Comparison of ENCODE assay signal across 8 cellular contexts in genomic region chr20:34871320-34871926, GRCh38. TPM values are rescaled to one million over a fixed set of nuclear protein-coding genes. Genes with fewer than 3 reads are reported as not detected.
A peak's percentile ranks its signal among the peaks of the same experiment; 100 is the strongest.
DNase-seq lines count a peak whose midpoint lies in the region; TF ChIP-seq lines count a peak whose summit lies in the region.

No MANE protein-coding gene starts in this region.

- no peaks in the 10 kb centered on the region for H4K20me1 ChIP-seq in neural cell (ENCODE audit: insufficient read depth)

- WGBS in HUES64, result 92% methylated on average over 7 of the region's 7 CpGs
- WGBS in ectodermal cell, 2 experiments, result 90% methylated on average over 7 of the region's 7 CpGs

- H3K79me2 ChIP-seq in neural cell (replicated peaks; ENCODE audit: insufficient read depth, low read length), result peaks cover 15% of the 10 kb centered on the region

- peaks cover 21% of the 10 kb centered on the region for H3K27me3 ChIP-seq in HUES64 (ENCODE audit: insufficient read depth, low read length)
- H3K27me3 ChIP-seq in ectodermal cell (ENCODE audit: control insufficient read depth, insufficient read depth, low read length, poor library complexity, severe bottlenecking), result peaks cover 12% of the 10 kb centered on the region
- no peaks in the 10 kb centered on the region for H3K27me3 ChIP-seq in neural cell (ENCODE audit: insufficient read depth, low read depth, low read length)

- H3K4me2 ChIP-seq in neural cell (ENCODE audit: low read length), result peak overlapping the region; percentile 96

- no peaks in the 10 kb centered on the region for H3K36me3 ChIP-seq in HUES64 (ENCODE audit: insufficient read depth, low read length)
- no peaks in the 10 kb centered on the region for H3K36me3 ChIP-seq in ectodermal cell (ENCODE audit: control insufficient read depth, insufficient read depth, low read length)
- no peaks in the 10 kb centered on the region for H3K36me3 ChIP-seq in neural cell (ENCODE audit: insufficient read depth, low read length)

- H3F3A ChIP-seq in neural cell (ENCODE audit: insufficient read depth, low read length, poor library complexity, severe bottlenecking), result no peaks in the 10 kb centered on the region

- no peak for TF ChIP-seq CTCF in neural cell (IDR thresholded peaks at IDR 0.05; ENCODE audit: poor library complexity, severe bottlenecking)

- no peak overlapping the region for H2AFZ ChIP-seq in neural cell (ENCODE audit: low read depth, low read length)

- DNase-seq in Ammon's horn (ENCODE audit: low spot score) (peak; percentile 73), GF-D8 (lab: John Stamatoyannopoulos, UW) (no peak), NCI-H2107 (lab: John Stamatoyannopoulos, UW) (no peak), NCI-H1092 (lab: John Stamatoyannopoulos, UW) (no peak), medulla oblongata (ENCODE audit: extremely low spot score) (no peak)

- H3K4me3 ChIP-seq in HUES64 (ENCODE audit: low read length), result peak overlapping the region; percentile 78
- H3K4me3 ChIP-seq in ectodermal cell (ENCODE audit: insufficient read depth, low read depth, low read length), result peak overlapping the region; percentile 64
- H3K4me3 ChIP-seq in neural cell (ENCODE audit: low read length), result peak overlapping the region; percentile 88

- H3K9ac ChIP-seq in HUES64 (ENCODE audit: low read depth, low read length), result no peak overlapping the region
- H3K9ac ChIP-seq in neural cell (ENCODE audit: low read length), result peak overlapping the region; percentile 89

- no peaks in the 10 kb centered on the region for H3K9me2 ChIP-seq in neural cell (ENCODE audit: insufficient read depth, low read length)

- H3K4me1 ChIP-seq in HUES64 (ENCODE audit: insufficient read depth, low read length), result peaks cover 9% of the 10 kb centered on the region; the same call in 1 of the 2 replicates
- H3K4me1 ChIP-seq in ectodermal cell (ENCODE audit: control insufficient read depth, insufficient read depth, low read length), result peaks cover 4% of the 10 kb centered on the region

- H3K27ac ChIP-seq in HUES64 (ENCODE audit: low read depth, low read length), result no peak overlapping the region
- no peak overlapping the region for H3K27ac ChIP-seq in ectodermal cell (ENCODE audit: insufficient read depth, low read depth, low read length, poor library complexity, severe bottlenecking)
- no peak overlapping the region for H3K27ac ChIP-seq in neural cell (ENCODE audit: low read length)

- TF ChIP-seq EP300 in neural cell (conservative IDR thresholded peaks at IDR 0.05; ENCODE audit: poor library complexity, severe bottlenecking), result no peak

- H3K9me3 ChIP-seq in HUES64 (ENCODE audit: insufficient read depth, low read depth, low read length) (no peaks in the 10 kb centered on the region), ectodermal cell (ENCODE audit: control insufficient read depth, low read length) (no peaks in the 10 kb centered on the region), neural cell (ENCODE audit: low read length) (no peaks in the 10 kb centered on the region)

- no peak for TF ChIP-seq RAD21 in neural cell (conservative IDR thresholded peaks at IDR 0.05)

TF ChIP-seq in neural cell, 6 proteins besides CTCF, POLR2A, EP300 and RAD21:
- TF ChIP-seq REST (IDR thresholded peaks at IDR 0.05; ENCODE audit: borderline replicate concordance) (no peak), POLR2AphosphoS5 (IDR thresholded peaks at IDR 0.05) (no peak), EZH2 (IDR thresholded peaks at IDR 0.05; ENCODE audit: borderline replicate concordance, insufficient read depth, low read length, poor library complexity, severe bottlenecking) (no peak), TAF1 (IDR thresholded peaks at IDR 0.05; ENCODE audit: low read depth) (no peak), SMC3 (conservative IDR thresholded peaks at IDR 0.05; ENCODE audit: poor library complexity) (no peak), MXI1 (conservative IDR thresholded peaks at IDR 0.05; ENCODE audit: poor library complexity, severe bottlenecking) (no peak)

RNA-seq across cellular contexts. Expression of gene GGT7, which starts 1.2 kb away (rescaled TPM):
- 16.4 TPM for polyA plus RNA-seq in HUES64 (2013, experiment 1 of 2)
- 15.9 TPM for polyA plus RNA-seq in HUES64 (2013, experiment 2 of 2)
- polyA plus RNA-seq in ectodermal cell (2013, experiment 1 of 4), result 40.0 TPM
- polyA plus RNA-seq in ectodermal cell (2013, experiment 2 of 4), result 41.5 TPM
- 30.4 TPM for polyA plus RNA-seq in ectodermal cell (2013, experiment 3 of 4)
- polyA plus RNA-seq in ectodermal cell (2013, experiment 4 of 4), result 38.3 TPM
- 42.9 and 45.4 TPM in 2 replicates for polyA plus RNA-seq in neural cell
- 29.4 and 38.7 TPM in 2 replicates for polyA minus RNA-seq in neural cell

RNA-seq across cellular contexts. Expression of gene ACSS2, which starts 5.0 kb away (rescaled TPM):
- 25.3 TPM for polyA plus RNA-seq in HUES64 (2013, experiment 1 of 2)
- polyA plus RNA-seq in HUES64 (2013, experiment 2 of 2), result 39.4 TPM
- polyA plus RNA-seq in ectodermal cell (2013, experiment 1 of 4), result 17.1 TPM
- polyA plus RNA-seq in ectodermal cell (2013, experiment 2 of 4), result 15.9 TPM
- 14.5 TPM for polyA plus RNA-seq in ectodermal cell (2013, experiment 3 of 4)
- 18.2 TPM for polyA plus RNA-seq in ectodermal cell (2013, experiment 4 of 4)
- 12.3 and 27.7 TPM in 2 replicates for polyA plus RNA-seq in neural cell
- 13.7 and 17.3 TPM in 2 replicates for polyA minus RNA-seq in neural cell

RNA-seq across cellular contexts. Expression of gene NCOA6, which starts 46.0 kb away (rescaled TPM):
- polyA plus RNA-seq in HUES64 (2013, experiment 1 of 2), result 15.6 TPM
- polyA plus RNA-seq in HUES64 (2013, experiment 2 of 2), result 15.5 TPM
- polyA plus RNA-seq in ectodermal cell (2013, experiment 1 of 4), result 38.3 TPM
- 40.7 TPM for polyA plus RNA-seq in ectodermal cell (2013, experiment 2 of 4)
- 34.2 TPM for polyA plus RNA-seq in ectodermal cell (2013, experiment 3 of 4)
- polyA plus RNA-seq in ectodermal cell (2013, experiment 4 of 4), result 32.0 TPM
- polyA plus RNA-seq in neural cell, result 10.8 and 13.0 TPM in 2 replicates
- polyA minus RNA-seq in neural cell, result 39.0 and 43.2 TPM in 2 replicates
